In genomic region chr7:151702961-151703360, GRCh38 we compare ENCODE assay signal across 1 cellular context.
TF ChIP-seq lines count a peak whose summit lies in the region.

No MANE protein-coding gene starts in this region.

TF ChIP-seq in H1, 55 proteins besides CTCF, POLR2A, EP300 and RAD21 (continued from another document):
- no peak for TF ChIP-seq TAF7 (optimal IDR thresholded peaks at IDR 0.05; ENCODE audit: borderline replicate concordance, low read depth, low read length)
- TF ChIP-seq CHD2 (IDR thresholded peaks at IDR 0.05; ENCODE audit: low read length) = no peak
- no peak for TF ChIP-seq CEBPB (IDR thresholded peaks at IDR 0.05; ENCODE audit: low read depth, low read length)
- no peak for TF ChIP-seq PHF8 (conservative IDR thresholded peaks at IDR 0.05; ENCODE audit: low read depth, low read length)
- no peak for TF ChIP-seq GABPA (IDR thresholded peaks at IDR 0.05; ENCODE audit: borderline replicate concordance, insufficient read depth, low read length)
- no peak for TF ChIP-seq FOSL1 (IDR thresholded peaks at IDR 0.05; ENCODE audit: insufficient read depth, low read depth, low read length)
- TF ChIP-seq BACH1 (IDR thresholded peaks at IDR 0.05; ENCODE audit: low read length) = no peak
- no peak for TF ChIP-seq RXRA (IDR thresholded peaks at IDR 0.05; ENCODE audit: insufficient read depth, low read depth, low read length)
- TF ChIP-seq SRF (IDR thresholded peaks at IDR 0.05; ENCODE audit: low read depth, low read length) = no peak
- no peak for TF ChIP-seq SAP30 (IDR thresholded peaks at IDR 0.05; ENCODE audit: insufficient read depth, insufficient replicate concordance, low read length)
- TF ChIP-seq CREB1 (IDR thresholded peaks at IDR 0.05) = no peak
- no peak for TF ChIP-seq CBX8 (IDR thresholded peaks at IDR 0.05; ENCODE audit: borderline replicate concordance, low read depth, low read length)
